ENCODE assay signal across 8 cellular contexts in genomic region chr16:72467157-72467759, GRCh38.
DNase-seq lines count a peak whose midpoint lies in the region; ATAC-seq, FAIRE-seq and TF ChIP-seq lines count a peak whose summit lies in the region.

No MANE protein-coding gene starts in this region.

- H3K27ac ChIP-seq in astrocyte (ENCODE audit: low read depth, low read length), result no peak overlapping the region

- ATAC-seq in GM21360 (IDR thresholded peaks at IDR 0.05; ENCODE audit: unreplicated experiment), result no peak
- no peak for ATAC-seq in activated naive CD8-positive, alpha-beta T cell treated with anti-CD3 and anti-CD28 coated beads, Interleukin-2, amount 50 U/mL, for 24 hours

- no peak overlapping the region for H3K9ac ChIP-seq in astrocyte (ENCODE audit: low read length)

- no peaks in the 10 kb centered on the region for H3K9me3 ChIP-seq in astrocyte (ENCODE audit: insufficient read depth, low read depth, low read length)

- no peaks in the 10 kb centered on the region for H4K20me1 ChIP-seq in astrocyte (ENCODE audit: insufficient read depth, low read length)

- H2AFZ ChIP-seq in astrocyte (ENCODE audit: low read depth, low read length), result no peak overlapping the region

- no peaks in the 10 kb centered on the region for H3K79me2 ChIP-seq in astrocyte (ENCODE audit: insufficient read depth, low read length)

- H3K4me1 ChIP-seq in astrocyte (ENCODE audit: insufficient read depth, low read length), result no peaks in the 10 kb centered on the region

- H3K4me3 ChIP-seq in AG09309 (ENCODE audit: control insufficient read depth, low read depth, low read length), result no peak overlapping the region
- no peak overlapping the region for H3K4me3 ChIP-seq in astrocyte (ENCODE audit: insufficient read depth, low read depth, low read length)

- H3K4me3 Mint-ChIP-seq in astrocyte (ENCODE audit: unreplicated experiment), result no peak overlapping the region
- no peak overlapping the region for H3K4me3 Mint-ChIP-seq in activated naive CD8-positive, alpha-beta T cell treated with anti-CD3 and anti-CD28 coated beads, Interleukin-2, amount 50 U/mL, for 24 hours

- DNase-seq in AG09309 (ENCODE audit: low read depth), result peak; percentile 18
- peak; percentile 25 for DNase-seq in GM20000 (ENCODE audit: low spot score)
- DNase-seq in NCI-H2107 (lab: John Stamatoyannopoulos, UW), result peak; percentile 7
- DNase-seq in astrocyte (ENCODE audit: low read depth), result no peak
- DNase-seq in left kidney (ENCODE audit: low read depth, low spot score), result peak; percentile 76
- DNase-seq in cerebellar nuclear complex (lab: John Stamatoyannopoulos, UW), result no peak
- DNase-seq in activated naive CD8-positive, alpha-beta T cell treated with anti-CD3 and anti-CD28 coated beads, Interleukin-2, amount 50 U/mL, for 24 hours, result no peak

- no peaks in the 10 kb centered on the region for H3K36me3 ChIP-seq in astrocyte (ENCODE audit: insufficient read depth, low read length)

- H3K27me3 Mint-ChIP-seq in astrocyte (ENCODE audit: low read depth, unreplicated experiment), result no peaks in the 10 kb centered on the region
- H3K27me3 Mint-ChIP-seq in activated naive CD8-positive, alpha-beta T cell treated with anti-CD3 and anti-CD28 coated beads, Interleukin-2, amount 50 U/mL, for 24 hours, result no peaks in the 10 kb centered on the region

- TF ChIP-seq CTCF in AG09309 (IDR thresholded peaks at IDR 0.05; ENCODE audit: control insufficient read depth, insufficient read depth, low read depth, low read length, missing control alignments), result peak; percentile 72
- peak; percentile 51 for TF ChIP-seq CTCF in GM20000 (IDR thresholded peaks at IDR 0.05; ENCODE audit: extremely low read depth, missing control alignments)
- TF ChIP-seq CTCF in astrocyte (IDR thresholded peaks at IDR 0.05; ENCODE audit: insufficient read depth, low read depth, low read length), result peak; percentile 57

- peaks cover 16% of the 10 kb centered on the region for H3K4me1 Mint-ChIP-seq in astrocyte (ENCODE audit: low read depth, unreplicated experiment)
- H3K4me1 Mint-ChIP-seq in activated naive CD8-positive, alpha-beta T cell treated with anti-CD3 and anti-CD28 coated beads, Interleukin-2, amount 50 U/mL, for 24 hours, result no peaks in the 10 kb centered on the region

- H3K27ac Mint-ChIP-seq in astrocyte (ENCODE audit: unreplicated experiment), result no peak overlapping the region
- no peak overlapping the region for H3K27ac Mint-ChIP-seq in activated naive CD8-positive, alpha-beta T cell treated with anti-CD3 and anti-CD28 coated beads, Interleukin-2, amount 50 U/mL, for 24 hours

- H3K4me2 ChIP-seq in astrocyte (ENCODE audit: low read length), result no peak overlapping the region

- FAIRE-seq in astrocyte (lab: Jason Lieb, UNC), result no peak

- H3K27me3 ChIP-seq in astrocyte (ENCODE audit: insufficient read depth, low read length), result no peaks in the 10 kb centered on the region

- H3K36me3 Mint-ChIP-seq in astrocyte (ENCODE audit: low read depth, unreplicated experiment), result peaks cover 2% of the 10 kb centered on the region
- no peaks in the 10 kb centered on the region for H3K36me3 Mint-ChIP-seq in activated naive CD8-positive, alpha-beta T cell treated with anti-CD3 and anti-CD28 coated beads, Interleukin-2, amount 50 U/mL, for 24 hours (ENCODE audit: low read depth)

- peaks cover 4% of the 10 kb centered on the region for H3K9me3 Mint-ChIP-seq in astrocyte (ENCODE audit: unreplicated experiment)
- no peaks in the 10 kb centered on the region for H3K9me3 Mint-ChIP-seq in activated naive CD8-positive, alpha-beta T cell treated with anti-CD3 and anti-CD28 coated beads, Interleukin-2, amount 50 U/mL, for 24 hours

Comparison
In these comparisons a context has a peak if more than half of its experiments do, and no peak if none do; other contexts are left out.
1. DNase-seq: peak in AG09309 (single experiment), GM20000 (single experiment), NCI-H2107 (single experiment) and left kidney (single experiment); none in astrocyte (single experiment), cerebellar nuclear complex (0 of 2) and activated naive CD8-positive, alpha-beta T cell treated with anti-CD3 and anti-CD28 coated beads, Interleukin-2, amount 50 U/mL, for 24 hours (single experiment).
2. Peak in every context shown above with its lines, with median percentiles within 50 percentile points of each other: CTCF ChIP-seq.